8 cellular contexts compared by ENCODE assay signal in genomic region chr4:186587416-186588018, GRCh38. TPM values are rescaled to one million over a fixed set of nuclear protein-coding genes. Genes with fewer than 3 reads are reported as not detected.
A peak's percentile ranks its signal among the peaks of the same experiment; 100 is the strongest.
DNase-seq lines count a peak whose midpoint lies in the region; ATAC-seq and TF ChIP-seq lines count a peak whose summit lies in the region.

No MANE protein-coding gene starts in this region.

- no peaks in the 10 kb centered on the region for H3K36me3 Mint-ChIP-seq in activated CD8-positive, alpha-beta memory T cell treated with anti-CD3 and anti-CD28 coated beads, Interleukin-2, amount 10 ng/mL, durations not matched to agents 7 days and 5 days
- H3K36me3 Mint-ChIP-seq in nephron (ENCODE audit: low read depth), result peaks cover 78% of the 10 kb centered on the region

- H3K27me3 Mint-ChIP-seq in activated CD8-positive, alpha-beta memory T cell treated with anti-CD3 and anti-CD28 coated beads, Interleukin-2, amount 10 ng/mL, durations not matched to agents 7 days and 5 days, result peaks cover 4% of the 10 kb centered on the region
- no peaks in the 10 kb centered on the region for H3K27me3 Mint-ChIP-seq in nephron (ENCODE audit: low read depth)

- DNase-seq in NCI-H2081 (lab: John Stamatoyannopoulos, UW) (peak; percentile 5 to 7), NCI-H2081 treated with DMSO at 0.1 percent for 48 hours (lab: John Stamatoyannopoulos, UW) (no peak), H4 (ENCODE audit: low spot score) (peak; percentile 29), NCI-H1694 (lab: John Stamatoyannopoulos, UW) (peak; percentile 5), erythroblast (lab: John Stamatoyannopoulos, UW) (peak; percentile 51 to 73), substantia nigra (lab: John Stamatoyannopoulos, UW) (peak in 37 of 49 donors; percentile 2 to 77 (median 37))
- peak; percentile 59 for DNase-seq in activated CD8-positive, alpha-beta memory T cell treated with anti-CD3 and anti-CD28 coated beads, Interleukin-2, amount 10 ng/mL, durations not matched to agents 7 days and 5 days

- H3K4me3 Mint-ChIP-seq in activated CD8-positive, alpha-beta memory T cell treated with anti-CD3 and anti-CD28 coated beads, Interleukin-2, amount 10 ng/mL, durations not matched to agents 7 days and 5 days, result no peak overlapping the region
- H3K4me3 Mint-ChIP-seq in nephron, result no peak overlapping the region

- CTCF ChIA-PET in activated CD8-positive, alpha-beta memory T cell treated with anti-CD3 and anti-CD28 coated beads, Interleukin-2, amount 10 ng/mL, durations not matched to agents 7 days and 5 days (lab: Charles Lee), result interaction anchor here (0.7 to 2.3 kb wide), 6 partner anchors 16 to 519 kb away, joined by 3 to 18 read pairs (median 4); partner anchors contain the start of gene TLR3

- H3K9me3 Mint-ChIP-seq in activated CD8-positive, alpha-beta memory T cell treated with anti-CD3 and anti-CD28 coated beads, Interleukin-2, amount 10 ng/mL, durations not matched to agents 7 days and 5 days (ENCODE audit: low read depth), result peaks cover under 1% of the 10 kb centered on the region
- peaks cover 2% of the 10 kb centered on the region for H3K9me3 Mint-ChIP-seq in nephron

- H3K27ac ChIP-seq in substantia nigra (ENCODE audit: low read depth, low read length, poor library complexity, severe bottlenecking), result no peak overlapping the region

- H3K4me1 Mint-ChIP-seq in activated CD8-positive, alpha-beta memory T cell treated with anti-CD3 and anti-CD28 coated beads, Interleukin-2, amount 10 ng/mL, durations not matched to agents 7 days and 5 days, result no peaks in the 10 kb centered on the region
- no peaks in the 10 kb centered on the region for H3K4me1 Mint-ChIP-seq in nephron

- H3K27ac Mint-ChIP-seq in activated CD8-positive, alpha-beta memory T cell treated with anti-CD3 and anti-CD28 coated beads, Interleukin-2, amount 10 ng/mL, durations not matched to agents 7 days and 5 days, result no peak overlapping the region
- no peak overlapping the region for H3K27ac Mint-ChIP-seq in nephron

- ATAC-seq in activated CD8-positive, alpha-beta memory T cell treated with anti-CD3 and anti-CD28 coated beads, Interleukin-2, amount 10 ng/mL, durations not matched to agents 7 days and 5 days, result no peak

- TF ChIP-seq POLR2A in erythroblast (IDR thresholded peaks at IDR 0.05; ENCODE audit: low read length), result no peak

- peak; percentile 92 to 93 (median 93) for TF ChIP-seq CTCF in nephron (IDR thresholded peaks at IDR 0.05; ENCODE audit: unreplicated experiment in 3 of 3)

RNA-seq across cellular contexts. Expression of gene MTNR1A, which starts 32.1 kb away (rescaled TPM):
- total RNA-seq in H4 (2014; rRNA removed; shearing (Covaris generic)), result 0.33 TPM in 1 of 2 replicates, not detected in the other
- not detected for total RNA-seq in activated CD8-positive, alpha-beta memory T cell treated with anti-CD3 and anti-CD28 coated beads, Interleukin-2, amount 10 ng/mL, durations not matched to agents 7 days and 5 days
